ENCODE assay signal across 8 cellular contexts in genomic region chr19:45340232-45340898, GRCh38. TPM values are rescaled to one million over a fixed set of nuclear protein-coding genes. Genes with fewer than 3 reads are reported as not detected.
A peak's percentile ranks its signal among the peaks of the same experiment; 100 is the strongest.
DNase-seq lines count a peak whose midpoint lies in the region; ATAC-seq and TF ChIP-seq lines count a peak whose summit lies in the region.

KLC3 (plus strand) TSS chr19:45340750; CDS start chr19:45345542, 4,792 bp downstream.

- H3K27ac ChIP-seq in H9 (ENCODE audit: insufficient read length, low read depth, low read length) (no peak within 1 kb of the TSS), SK-N-MC (no peak within 1 kb of the TSS), breast epithelium (peak within 1 kb of the TSS; percentile 71 to 78)

- H3K27me3 Mint-ChIP-seq in H9 (ENCODE audit: low read depth) (peaks cover 28% of the 10 kb centered on the region), mesothelial cell of epicardium (ENCODE audit: low read depth) (peaks cover 13% of the 10 kb centered on the region)

- peaks cover 3 to 15% of the 10 kb centered on the region in 2 experiments; a peak in 3 of 4 replicates for H3K4me1 Mint-ChIP-seq in H9
- peaks cover 5% of the 10 kb centered on the region for H3K4me1 Mint-ChIP-seq in mesothelial cell of epicardium

- H2BK20ac ChIP-seq in H9 (ENCODE audit: low read depth, low read length, poor library complexity, severe bottlenecking), result no peak within 1 kb of the TSS

- no peak within 1 kb of the TSS for H4K91ac ChIP-seq in H9 (ENCODE audit: insufficient read length, low read depth, low read length)

- H3K27ac Mint-ChIP-seq in H9 (no peak within 1 kb of the TSS), mesothelial cell of epicardium (no peak within 1 kb of the TSS)

- H3K18ac ChIP-seq in H9 (ENCODE audit: insufficient read length, low read depth, low read length), result no peak within 1 kb of the TSS

- peaks cover 2% of the 10 kb centered on the region for H4K20me1 ChIP-seq in H9 (ENCODE audit: control insufficient read depth, insufficient read depth, insufficient read length)

- no peaks in the 10 kb centered on the region for H3K79me1 ChIP-seq in H9 (ENCODE audit: insufficient read depth, low read depth, low read length, poor library complexity, severe bottlenecking)

- H3K36me3 ChIP-seq in SK-N-MC (ENCODE audit: insufficient read depth, low read length), result no peaks in the 10 kb centered on the region
- H3K36me3 ChIP-seq in breast epithelium, result no peaks in the 10 kb centered on the region

- H2BK12ac ChIP-seq in H9 (ENCODE audit: insufficient read length, low read depth, low read length), result no peak within 1 kb of the TSS

- no peak within 1 kb of the TSS for H3K56ac ChIP-seq in H9 (ENCODE audit: insufficient read length, low read depth, low read length)

- no peaks in the 10 kb centered on the region for H3K9me3 ChIP-seq in H9 (ENCODE audit: control insufficient read depth, low read depth, low read length)
- H3K9me3 ChIP-seq in SK-N-MC (ENCODE audit: low read depth, low read length), result no peaks in the 10 kb centered on the region
- H3K9me3 ChIP-seq in breast epithelium, result no peaks in the 10 kb centered on the region

- no peak within 1 kb of the TSS for H4K8ac ChIP-seq in H9 (replicated peaks; ENCODE audit: insufficient read length, low read depth, low read length)

- no peaks in the 10 kb centered on the region for H3K79me2 ChIP-seq in H9 (ENCODE audit: insufficient read depth, low read length)

- no peak within 1 kb of the TSS for H3K4ac ChIP-seq in H9 (ENCODE audit: low read depth, low read length)

- H2AK5ac ChIP-seq in H9 (ENCODE audit: insufficient read length, low read length), result no peak within 1 kb of the TSS

- TF ChIP-seq POLR2A in breast epithelium (IDR thresholded peaks at IDR 0.05), result no peak

- H3K27me3 ChIP-seq in H9 (ENCODE audit: insufficient read depth, low read length), result peaks cover 4% of the 10 kb centered on the region
- H3K27me3 ChIP-seq in breast epithelium, result peaks cover 0 to 11% of the 10 kb centered on the region in 2 donors

- H2BK5ac ChIP-seq in H9 (ENCODE audit: insufficient read length, low read length), result no peak within 1 kb of the TSS

- no peak within 1 kb of the TSS for H2BK120ac ChIP-seq in H9 (ENCODE audit: low read depth, low read length, poor library complexity, severe bottlenecking)

- H3K4me3 Mint-ChIP-seq in H9 (peak within 1 kb of the TSS; percentile 53 to 77; a peak in 4 of 5 replicates), mesothelial cell of epicardium (peak within 1 kb of the TSS; percentile 59)

- H3K36me3 Mint-ChIP-seq in H9 (ENCODE audit: insufficient read depth in 1 of 3, low read depth in 3 of 3), result no peaks in the 10 kb centered on the region
- no peaks in the 10 kb centered on the region for H3K36me3 Mint-ChIP-seq in mesothelial cell of epicardium

- no peak for TF ChIP-seq CTCF in H9 (conservative IDR thresholded peaks at IDR 0.05)
- TF ChIP-seq CTCF in breast epithelium (IDR thresholded peaks at IDR 0.05), result no peak
- TF ChIP-seq CTCF in mesothelial cell of epicardium (IDR thresholded peaks at IDR 0.05; ENCODE audit: unreplicated experiment), result no peak

- intact Hi-C loops in breast epithelium (cut with DNase I; ENCODE audit: low total_unique reads), result no loop called here

- H3K14ac ChIP-seq in H9 (ENCODE audit: insufficient read depth, low read length), result no peak within 1 kb of the TSS; the same call in 1 of the 2 replicates

- H3K23me2 ChIP-seq in H9 (ENCODE audit: insufficient read length, low read depth, low read length, poor library complexity, severe bottlenecking), result peaks cover 12% of the 10 kb centered on the region

- H3K4me3 ChIP-seq in SK-N-MC, result peak within 1 kb of the TSS; percentile 74
- peak within 1 kb of the TSS in 2 of 3 donors; percentile 63 to 74 for H3K4me3 ChIP-seq in breast epithelium

- no peak for ATAC-seq in HG02973 (IDR thresholded peaks at IDR 0.05; ENCODE audit: unreplicated experiment)

- H3K23ac ChIP-seq in H9 (ENCODE audit: insufficient read length, low read depth, low read length), result no peak within 1 kb of the TSS

- H4K5ac ChIP-seq in H9 (ENCODE audit: insufficient read length, low read depth, low read length), result no peak within 1 kb of the TSS

- H3K9ac ChIP-seq in H9 (ENCODE audit: extremely low read depth, insufficient read length, low read length) (no peak within 1 kb of the TSS), SK-N-MC (ENCODE audit: insufficient read length) (no peak within 1 kb of the TSS)

- no CpG with 5 or more reads among the region's 50 CpGs for WGBS in H9 (ENCODE audit: extremely low coverage, insufficient read length, low lambda C conversion rate)

- H3K4me2 ChIP-seq in H9 (ENCODE audit: insufficient read depth, insufficient read length, low read length), result peak within 1 kb of the TSS; percentile 42

- H2AFZ ChIP-seq in H9 (ENCODE audit: low read length), result no peak within 1 kb of the TSS

- no peak within 1 kb of the TSS for H2BK15ac ChIP-seq in H9 (ENCODE audit: low read depth, low read length)

- peak; percentile 68 for DNase-seq in H9
- no peak for DNase-seq in SK-N-MC (ENCODE audit: low read depth, low spot score)
- DNase-seq in breast epithelium (ENCODE audit: low spot score in 2 of 2), result no peak
- peak in 1 of 2 experiments; percentile 74 for DNase-seq in mesothelial cell of epicardium (ENCODE audit: low spot score in 2 of 2, unreplicated experiment in 2 of 2)
- no peak for DNase-seq in pons (ENCODE audit: low spot score)
- DNase-seq in NCI-H1048 (lab: John Stamatoyannopoulos, UW), result no peak
- no peak for DNase-seq in superior temporal gyrus (ENCODE audit: extremely low spot score)

- H3K4me1 ChIP-seq in H9 (ENCODE audit: insufficient read depth, low read length), result 0 out of 2 replicates have a peak, but pooled peaks cover 2% of the 10 kb centered on the region
- H3K4me1 ChIP-seq in breast epithelium, result no peaks in the 10 kb centered on the region

- no peak within 1 kb of the TSS for H3T11ph ChIP-seq in H9 (ENCODE audit: low read length)

- H3K9me3 Mint-ChIP-seq in H9 (no peaks in the 10 kb centered on the region; a peak in 2 of 5 replicates), mesothelial cell of epicardium (no peaks in the 10 kb centered on the region)

RNA-seq across cellular contexts. Expression of gene KLC3, which starts in this region (rescaled TPM):
- total RNA-seq in H9 (2021) (3.8 and 4.8 TPM in 2 replicates), breast epithelium (10 to 100 TPM in 1 of 3 donors, 1 to 10 TPM in 1, not detected in 1; 5.6 to 13.5 TPM), mesothelial cell of epicardium (6.4 to 8.0 TPM (median 6.9 TPM) in 3 replicates)

Comparison
In these comparisons a context has a peak if more than half of its experiments do, and no peak if none do; other contexts are left out.
1. H3K27ac ChIP-seq: peak in breast epithelium (2 of 2); none in H9 (single experiment) and SK-N-MC (single experiment).